ENCODE assay signal across 16 cellular contexts in genomic region chr7:137667633-137668387, GRCh38.
A peak's percentile ranks its signal among the peaks of the same experiment; 100 is the strongest.
DNase-seq lines count a peak whose midpoint lies in the region; ATAC-seq and TF ChIP-seq lines count a peak whose summit lies in the region.
"Had no signal": no experiment of that assay in that cellular context is flagged by ENCODE, and none has a peak within 500 bp of the region (broad histone marks: within the 10 kb centered on the region; RNA-seq: fewer than 3 reads in every experiment).

No MANE protein-coding gene starts in this region.

- no peak for TF ChIP-seq EP300 in gastroesophageal sphincter (IDR thresholded peaks at IDR 0.05)

- H3K27me3 ChIP-seq in adipocyte (replicated peaks; ENCODE audit: control insufficient read depth, insufficient read depth, low read length): no peaks in the 10 kb centered on the region
- H3K27me3 ChIP-seq in gastroesophageal sphincter: no peaks in the 10 kb centered on the region
- H3K27me3 ChIP-seq: testis had no signal

- H3K27ac ChIP-seq in gastroesophageal sphincter: no peak overlapping the region
- H3K27ac ChIP-seq: C4-2B, prostate gland, testis had no signal

- no peak for TF ChIP-seq CTCF in AG04449 (IDR thresholded peaks at IDR 0.05; ENCODE audit: insufficient read depth, low read length, missing control alignments)
- no peak for TF ChIP-seq CTCF in HFFc6 (IDR thresholded peaks at IDR 0.05)
- TF ChIP-seq CTCF in gastroesophageal sphincter (IDR thresholded peaks at IDR 0.05): no peak

- no peak for TF ChIP-seq POLR2A in gastroesophageal sphincter (IDR thresholded peaks at IDR 0.05)

- 42 to 51% methylated on average over 5 of the region's 5 CpGs for WGBS in gastroesophageal sphincter (ENCODE audit: low coverage in 1 of 2), 2 donors

- no peaks in the 10 kb centered on the region for H3K27me3 Mint-ChIP-seq in HFFc6 (ENCODE audit: insufficient read depth)

- H3K4me1 ChIP-seq in adipocyte (ENCODE audit: control insufficient read depth, insufficient read depth, low read length): peaks cover 44% of the 10 kb centered on the region
- H3K4me1 ChIP-seq in gastroesophageal sphincter: no peaks in the 10 kb centered on the region
- H3K4me1 ChIP-seq: prostate gland, testis had no signal

- no peaks in the 10 kb centered on the region for H3K36me3 Mint-ChIP-seq in HFFc6 (ENCODE audit: low read depth)

- peak overlapping the region; percentile 24; the same call in 1 of the 2 replicates for H3K4me3 Mint-ChIP-seq in HFFc6

- CTCF ChIA-PET in AG04449 (lab: Yijun Ruan, JAX): interaction anchor here (0.9 to 10.4 kb wide), 5 partner anchors 13 to 341 kb away, joined by 3 to 125 read pairs (median 4); no protein-coding TSS in a partner anchor

- POLR2A ChIA-PET in AG04449 (lab: Yijun Ruan, JAX): interaction anchor here (1.1 to 1.6 kb wide), 7 partner anchors 14 to 215 kb away, joined by 3 to 16 read pairs (median 5); no protein-coding TSS in a partner anchor

- peak overlapping the region; percentile 53 for H3K9ac ChIP-seq in adipocyte (ENCODE audit: low read length)

- DNase-seq in AG04449 (ENCODE audit: low read depth, low spot score) (peak; percentile 86), HFFc6 (peak; percentile 92), adipocyte (ENCODE audit: low read depth) (peak; percentile 81), NCI-H345 treated with DMSO at 0.1 percent for 48 hours (lab: John Stamatoyannopoulos, UW; ENCODE audit: unreplicated experiment) (no peak)
- no peak for DNase-seq in NK-92 treated with Interleukin-12 subunit alpha and Interleukin-12 subunit beta, amount 100 ng/mL, for 24 hours (lab: John Stamatoyannopoulos, UW)
- DNase-seq: activated CD4-positive, alpha-beta T cell treated with anti-CD3 and anti-CD28 coated beads, Interleukin-2, amount 50 U/mL, for 1 hour; activated effector memory CD4-positive, alpha-beta T cell treated with anti-CD3 and anti-CD28 coated beads, Interleukin-2, amount 50 U/mL, for 16 hours; dermis blood vessel endothelial cell; hypothalamus; NCI-H510A; testis had no signal

- H3K4me3 ChIP-seq in AG04449 (ENCODE audit: low read depth, low read length) (no peak overlapping the region), adipocyte (ENCODE audit: low read length) (no peak overlapping the region), gastroesophageal sphincter (no peak overlapping the region)
- H3K4me3 ChIP-seq: prostate gland, testis had no signal

- no peaks in the 10 kb centered on the region for H3K9me3 Mint-ChIP-seq in HFFc6

- H3K9me3 ChIP-seq in adipocyte (ENCODE audit: control insufficient read depth, low read length): no peaks in the 10 kb centered on the region
- no peaks in the 10 kb centered on the region for H3K9me3 ChIP-seq in gastroesophageal sphincter
- H3K9me3 ChIP-seq: prostate gland, testis had no signal

- H3K36me3 ChIP-seq in adipocyte (ENCODE audit: control insufficient read depth, insufficient read depth, low read length, severe bottlenecking) (no peaks in the 10 kb centered on the region), gastroesophageal sphincter (no peaks in the 10 kb centered on the region)
- H3K36me3 ChIP-seq: prostate gland had no signal

- peaks cover 74% of the 10 kb centered on the region for H3K4me1 Mint-ChIP-seq in HFFc6 (ENCODE audit: low read depth)

- peak overlapping the region; percentile 93 for H3K27ac Mint-ChIP-seq in HFFc6

- peak; percentile 25 for ATAC-seq in gastroesophageal sphincter
- ATAC-seq in HG03354 (IDR thresholded peaks at IDR 0.05; ENCODE audit: poor library complexity, severe bottlenecking, unreplicated experiment): no peak
- no peak for ATAC-seq in HG03280 (IDR thresholded peaks at IDR 0.05; ENCODE audit: unreplicated experiment)

Comparison
In these comparisons a context has a peak if more than half of its experiments do, and no peak if none do; other contexts are left out.
1. DNase-seq: peak in AG04449 (single experiment), HFFc6 (single experiment) and adipocyte (single experiment); none in NK-92 treated with Interleukin-12 subunit alpha and Interleukin-12 subunit beta, amount 100 ng/mL, for 24 hours (single experiment) and NCI-H345 treated with DMSO at 0.1 percent for 48 hours (single experiment).